ENCODE assay signal across 1 cellular context in the genomic region with DNA sequence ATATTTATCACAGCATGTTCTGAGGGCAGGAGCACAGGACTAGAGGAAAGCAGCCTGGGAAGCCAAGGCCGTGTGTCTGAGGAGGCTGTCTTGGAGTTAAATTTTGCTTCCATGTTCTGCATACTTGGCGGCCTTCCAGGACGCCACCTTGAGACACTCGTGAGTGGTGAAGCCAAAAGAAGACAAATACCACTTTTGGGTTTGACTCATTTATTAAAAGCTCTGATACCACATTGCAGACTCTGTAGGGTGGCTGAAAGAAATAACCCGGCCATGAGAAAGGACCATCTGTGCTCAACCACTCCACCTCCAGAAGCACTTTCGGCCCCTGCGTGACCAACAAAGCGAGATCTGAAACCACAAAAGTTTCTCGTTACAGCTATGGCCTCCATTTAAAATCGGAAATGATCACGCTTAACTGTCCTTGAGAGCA.
TF ChIP-seq lines count a peak whose summit lies in the region.

No MANE protein-coding gene starts in this region.

TF ChIP-seq in GM12878, 131 proteins besides CTCF, POLR2A, EP300 and RAD21 (continued from another document and continues in another):
- TF ChIP-seq ZNF207 (IDR thresholded peaks at IDR 0.05; ENCODE audit: borderline replicate concordance) (no peak), PBX3 (IDR thresholded peaks at IDR 0.05; ENCODE audit: insufficient replicate concordance, low read depth, low read length) (no peak), RCOR1 (conservative IDR thresholded peaks at IDR 0.05; ENCODE audit: low read depth, low read length) (no peak), ZNF24 (IDR thresholded peaks at IDR 0.05) (no peak), NR2C2 (IDR thresholded peaks at IDR 0.05; ENCODE audit: borderline replicate concordance, control insufficient read depth, insufficient read length, low read depth) (no peak), PAX5 (IDR thresholded peaks at IDR 0.05; ENCODE audit: borderline replicate concordance, low read depth, low read length) (peak; percentile 88; the same call in 1 of the 2 replicates), LARP7 (IDR thresholded peaks at IDR 0.05) (no peak), RBBP5 (conservative IDR thresholded peaks at IDR 0.05) (no peak), ATF2 (IDR thresholded peaks at IDR 0.05; ENCODE audit: low read length) (peak; percentile 69), ETV6 (conservative IDR thresholded peaks at IDR 0.05 in 1 of 2, IDR thresholded peaks at IDR 0.05 in 1 of 2; ENCODE audit: borderline replicate concordance in 1 of 2, low read depth in 1 of 2) (peak in 1 of 2 experiments; percentile 53; a peak in 1 of 4 replicates), STAT3 (IDR thresholded peaks at IDR 0.05; ENCODE audit: low read depth, low read length) (no peak), ATF7 (IDR thresholded peaks at IDR 0.05; ENCODE audit: low read depth) (peak; percentile 57), MEF2A (IDR thresholded peaks at IDR 0.05; ENCODE audit: insufficient read depth, low read depth, low read length) (0 out of 2 replicates have a peak, but pooled peaks have one; percentile 60), ZNF274 (IDR thresholded peaks at IDR 0.05; ENCODE audit: insufficient read depth, insufficient read length) (no peak), BMI1 (IDR thresholded peaks at IDR 0.05; ENCODE audit: borderline replicate concordance) (peak; percentile 45; the same call in 1 of the 2 replicates), CBX3 (IDR thresholded peaks at IDR 0.05; ENCODE audit: borderline replicate concordance, low read depth) (no peak), GABPA (IDR thresholded peaks at IDR 0.05; ENCODE audit: low read depth) (no peak), USF1 (IDR thresholded peaks at IDR 0.05; ENCODE audit: borderline replicate concordance, extremely low read length, insufficient read depth, low read depth, low read length) (no peak), ZSCAN29 (IDR thresholded peaks at IDR 0.05) (no peak), RELA (IDR thresholded peaks at IDR 0.05; ENCODE audit: borderline replicate concordance, partially characterized antibody) (no peak), NRF1 (conservative IDR thresholded peaks at IDR 0.05; ENCODE audit: low read depth, low read length) (no peak), TBL1XR1 (IDR thresholded peaks at IDR 0.05; ENCODE audit: low read depth, low read length) (peak; percentile 89), SREBF1 (IDR thresholded peaks at IDR 0.05; ENCODE audit: low read length) (no peak), EGR1 (IDR thresholded peaks at IDR 0.05; ENCODE audit: borderline replicate concordance in 1 of 2, low read depth in 2 of 2, low read length in 2 of 2) (no peak), KDM1A (IDR thresholded peaks at IDR 0.05; ENCODE audit: borderline replicate concordance) (no peak), MXI1 (IDR thresholded peaks at IDR 0.05; ENCODE audit: low read depth, low read length) (peak; percentile 63; the same call in 1 of the 2 replicates), SMC3 (IDR thresholded peaks at IDR 0.05; ENCODE audit: borderline replicate concordance, low read length) (no peak), ZNF217 (IDR thresholded peaks at IDR 0.05) (peak; percentile 67; the same call in 1 of the 2 replicates), MYC (IDR thresholded peaks at IDR 0.05; ENCODE audit: insufficient read depth, insufficient read length, insufficient replicate concordance, low read length, severe bottlenecking) (no peak), IRF4 (IDR thresholded peaks at IDR 0.05; ENCODE audit: low read depth, low read length) (peak; percentile 51; the same call in 1 of the 2 replicates), KAT2A (conservative IDR thresholded peaks at IDR 0.05; ENCODE audit: control insufficient read depth, low read depth, low read length) (no peak), PRDM15 (CRISPR knock-in tag; IDR thresholded peaks at IDR 0.05) (no peak), HDAC2 (IDR thresholded peaks at IDR 0.05) (no peak), NFIC (IDR thresholded peaks at IDR 0.05; ENCODE audit: low read depth, low read length) (peak; percentile 87), NFYA (IDR thresholded peaks at IDR 0.05; ENCODE audit: borderline replicate concordance, low read depth, low read length) (no peak), JUNB (IDR thresholded peaks at IDR 0.05) (peak; percentile 65), REST (IDR thresholded peaks at IDR 0.05; ENCODE audit: low read depth, low read length) (no peak), CREB1 (IDR thresholded peaks at IDR 0.05; ENCODE audit: low read depth) (no peak)
- TF ChIP-seq, protein P1, sequence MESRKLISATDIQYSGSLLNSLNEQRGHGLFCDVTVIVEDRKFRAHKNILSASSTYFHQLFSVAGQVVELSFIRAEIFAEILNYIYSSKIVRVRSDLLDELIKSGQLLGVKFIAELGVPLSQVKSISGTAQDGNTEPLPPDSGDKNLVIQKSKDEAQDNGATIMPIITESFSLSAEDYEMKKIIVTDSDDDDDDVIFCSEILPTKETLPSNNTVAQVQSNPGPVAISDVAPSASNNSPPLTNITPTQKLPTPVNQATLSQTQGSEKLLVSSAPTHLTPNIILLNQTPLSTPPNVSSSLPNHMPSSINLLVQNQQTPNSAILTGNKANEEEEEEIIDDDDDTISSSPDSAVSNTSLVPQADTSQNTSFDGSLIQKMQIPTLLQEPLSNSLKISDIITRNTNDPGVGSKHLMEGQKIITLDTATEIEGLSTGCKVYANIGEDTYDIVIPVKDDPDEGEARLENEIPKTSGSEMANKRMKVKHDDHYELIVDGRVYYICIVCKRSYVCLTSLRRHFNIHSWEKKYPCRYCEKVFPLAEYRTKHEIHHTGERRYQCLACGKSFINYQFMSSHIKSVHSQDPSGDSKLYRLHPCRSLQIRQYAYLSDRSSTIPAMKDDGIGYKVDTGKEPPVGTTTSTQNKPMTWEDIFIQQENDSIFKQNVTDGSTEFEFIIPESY (IDR thresholded peaks at IDR 0.05), result no peak
- TF ChIP-seq, protein P2, sequence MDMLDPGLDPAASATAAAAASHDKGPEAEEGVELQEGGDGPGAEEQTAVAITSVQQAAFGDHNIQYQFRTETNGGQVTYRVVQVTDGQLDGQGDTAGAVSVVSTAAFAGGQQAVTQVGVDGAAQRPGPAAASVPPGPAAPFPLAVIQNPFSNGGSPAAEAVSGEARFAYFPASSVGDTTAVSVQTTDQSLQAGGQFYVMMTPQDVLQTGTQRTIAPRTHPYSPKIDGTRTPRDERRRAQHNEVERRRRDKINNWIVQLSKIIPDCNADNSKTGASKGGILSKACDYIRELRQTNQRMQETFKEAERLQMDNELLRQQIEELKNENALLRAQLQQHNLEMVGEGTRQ (IDR thresholded peaks at IDR 0.05; ENCODE audit: borderline replicate concordance, low read depth, low read length), result no peak
- TF ChIP-seq, protein P3, sequence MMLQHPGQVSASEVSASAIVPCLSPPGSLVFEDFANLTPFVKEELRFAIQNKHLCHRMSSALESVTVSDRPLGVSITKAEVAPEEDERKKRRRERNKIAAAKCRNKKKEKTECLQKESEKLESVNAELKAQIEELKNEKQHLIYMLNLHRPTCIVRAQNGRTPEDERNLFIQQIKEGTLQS (IDR thresholded peaks at IDR 0.05; ENCODE audit: borderline replicate concordance, extremely low read depth, low read depth, low read length), result no peak
- TF ChIP-seq, protein P4, sequence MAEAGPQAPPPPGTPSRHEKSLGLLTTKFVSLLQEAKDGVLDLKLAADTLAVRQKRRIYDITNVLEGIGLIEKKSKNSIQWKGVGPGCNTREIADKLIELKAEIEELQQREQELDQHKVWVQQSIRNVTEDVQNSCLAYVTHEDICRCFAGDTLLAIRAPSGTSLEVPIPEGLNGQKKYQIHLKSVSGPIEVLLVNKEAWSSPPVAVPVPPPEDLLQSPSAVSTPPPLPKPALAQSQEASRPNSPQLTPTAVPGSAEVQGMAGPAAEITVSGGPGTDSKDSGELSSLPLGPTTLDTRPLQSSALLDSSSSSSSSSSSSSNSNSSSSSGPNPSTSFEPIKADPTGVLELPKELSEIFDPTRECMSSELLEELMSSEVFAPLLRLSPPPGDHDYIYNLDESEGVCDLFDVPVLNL (IDR thresholded peaks at IDR 0.05; ENCODE audit: low read depth, low read length), result no peak
